ENCODE assay signal across 7 cellular contexts in the genomic region with DNA sequence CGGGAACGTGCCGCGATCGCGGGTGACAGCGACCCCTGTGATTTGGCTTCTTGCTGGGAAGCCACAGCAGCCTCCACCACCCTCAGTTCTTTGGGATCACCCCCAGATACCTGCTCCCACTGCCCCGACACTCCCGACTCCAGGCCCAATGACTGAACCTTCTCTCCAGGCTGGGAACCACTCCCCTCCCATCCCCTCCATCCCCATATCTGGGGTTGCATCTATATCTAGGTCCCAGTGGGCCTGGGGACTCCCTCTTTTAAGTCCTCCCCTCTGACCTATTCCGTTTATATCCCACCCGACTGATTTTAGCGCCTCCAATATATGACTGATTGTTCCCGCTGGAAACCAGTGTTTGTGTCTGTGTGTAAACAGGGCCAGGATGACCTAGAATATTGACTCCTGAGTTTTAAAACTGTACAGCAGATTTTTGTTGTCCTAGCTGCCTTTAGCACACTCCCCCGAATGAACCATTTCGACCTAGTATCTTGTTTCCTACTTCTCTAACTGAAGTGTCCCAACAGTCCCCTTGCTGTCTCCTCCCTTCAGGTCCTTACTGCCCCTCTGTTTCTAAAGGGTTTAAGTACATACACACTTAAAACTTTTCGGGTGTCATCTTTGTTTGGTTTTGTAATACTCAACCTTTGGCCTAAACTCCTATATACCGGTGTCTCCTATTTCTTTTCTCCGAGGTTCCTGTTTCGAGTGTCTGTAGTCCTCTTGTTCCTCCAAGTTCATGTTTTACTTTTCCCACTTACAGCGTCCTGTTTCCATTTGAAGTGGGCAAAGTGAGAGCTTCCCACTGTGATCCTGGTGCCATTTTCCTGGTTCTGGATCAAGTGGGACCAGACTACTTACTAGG. TPM values are rescaled to one million over a fixed set of nuclear protein-coding genes. Genes with fewer than 3 reads are reported as not detected.
DNase-seq lines count a peak whose midpoint lies in the region; ATAC-seq, FAIRE-seq and TF ChIP-seq lines count a peak whose summit lies in the region.

No MANE protein-coding gene starts in this region.

- no peak for FAIRE-seq in pancreas (lab: Jason Lieb, UNC)

- peak overlapping the region; percentile 74 to 78 for H3K27ac ChIP-seq in SK-N-SH (ENCODE audit: low read depth in 2 of 2, low read length in 1 of 2)
- H3K27ac ChIP-seq in pancreas, result peak overlapping the region; percentile 73 to 88 (median 85)

- TF ChIP-seq CTCF in HFF-Myc (IDR thresholded peaks at IDR 0.05; ENCODE audit: low read depth, low read length, missing control alignments), result no peak
- no peak; the same call in 1 of the 2 replicates for TF ChIP-seq CTCF in SK-N-SH (IDR thresholded peaks at IDR 0.05)
- TF ChIP-seq CTCF in fibroblast of mammary gland (conservative IDR thresholded peaks at IDR 0.05; ENCODE audit: control insufficient read depth, insufficient read depth, low read depth, low read length), result no peak
- no peak for TF ChIP-seq CTCF in pancreas (IDR thresholded peaks at IDR 0.05)

- POLR2A ChIA-PET in SK-N-SH (lab: Yijun Ruan, JAX), result interaction anchor here (0.9 to 1.5 kb wide), 4 partner anchors 28 to 132 kb away, joined by 3 to 7 read pairs (median 5); no protein-coding TSS in a partner anchor

- DNase-seq in HFF-Myc (ENCODE audit: extremely low read depth, low read depth), result no peak
- DNase-seq in SK-N-SH, result peak; percentile 55
- DNase-seq in fibroblast of mammary gland (ENCODE audit: low read depth), result no peak
- DNase-seq in pancreas, result no peak
- no peak for DNase-seq in NCI-H2107 (lab: John Stamatoyannopoulos, UW)
- DNase-seq in LoVo (ENCODE audit: low spot score), result no peak

- H3K9me3 ChIP-seq in SK-N-SH (no peaks in the 10 kb centered on the region), pancreas (no peaks in the 10 kb centered on the region)

- intact Hi-C loops in pancreas (cut with DNase I), result no loop called here

- ATAC-seq in pancreas (peak in 2 of 4 donors; percentile 1), GM21381 (IDR thresholded peaks at IDR 0.05; ENCODE audit: unreplicated experiment) (no peak)

- H3K4me3 ChIP-seq in HFF-Myc (replicated peaks; ENCODE audit: low read depth, low read length), result peak overlapping the region; percentile 74
- H3K4me3 ChIP-seq in SK-N-SH (ENCODE audit: low read depth in 2 of 2, low read length in 1 of 2), result peak overlapping the region; percentile 80 to 89
- peak overlapping the region; percentile 79 for H3K4me3 ChIP-seq in fibroblast of mammary gland (ENCODE audit: control insufficient read depth, low read depth, low read length)
- peak overlapping the region; percentile 55 to 98 (median 82) for H3K4me3 ChIP-seq in pancreas

- CTCF ChIA-PET in SK-N-SH (lab: Yijun Ruan, JAX), result interaction anchor here (0.6 to 5.5 kb wide), 26 partner anchors 8 to 251 kb away, joined by 3 to 56 read pairs (median 4); partner anchors contain the start of gene MIEN1

- H3K9me2 ChIP-seq in SK-N-SH, result no peaks in the 10 kb centered on the region

- no peaks in the 10 kb centered on the region for H3K27me3 ChIP-seq in SK-N-SH (ENCODE audit: insufficient read depth)
- no peaks in the 10 kb centered on the region for H3K27me3 ChIP-seq in pancreas

- H3K4me1 ChIP-seq in SK-N-SH (ENCODE audit: control insufficient read depth in 1 of 2, insufficient read depth in 2 of 2, low read depth in 1 of 2, low read length in 1 of 2) (peaks cover 8% of the 10 kb centered on the region in 2 experiments), pancreas (peaks cover 8 to 14% (median 12%) of the 10 kb centered on the region in 3 donors)

- TF ChIP-seq RAD21 in SK-N-SH (IDR thresholded peaks at IDR 0.05; ENCODE audit: low read length), result no peak

- H2AFZ ChIP-seq in SK-N-SH (ENCODE audit: low read depth), result no peak overlapping the region

- no peak for TF ChIP-seq EP300 in SK-N-SH (IDR thresholded peaks at IDR 0.05; ENCODE audit: borderline replicate concordance in 1 of 2, low read depth in 1 of 2, low read length in 1 of 2)

- peaks cover 14% of the 10 kb centered on the region for H3F3A ChIP-seq in SK-N-SH (replicated peaks; ENCODE audit: insufficient read depth)

- peak overlapping the region; percentile 97 for H3K9ac ChIP-seq in SK-N-SH

- H3K79me2 ChIP-seq in SK-N-SH (ENCODE audit: insufficient read depth), result peaks cover 54% of the 10 kb centered on the region

- peaks cover 22% of the 10 kb centered on the region for H4K20me1 ChIP-seq in SK-N-SH (ENCODE audit: insufficient read depth)

- WGBS in SK-N-SH (ENCODE audit: low lambda C conversion rate), result 4% methylated on average over 14 of the region's 20 CpGs
- WGBS in pancreas, 2 donors, result 2 to 3% methylated on average over 20 of the region's 20 CpGs

- peaks cover 21 to 22% of the 10 kb centered on the region in 2 experiments for H3K36me3 ChIP-seq in SK-N-SH (replicated peaks in 1 of 2; ENCODE audit: control insufficient read depth in 1 of 2, insufficient read depth in 2 of 2, low read length in 1 of 2)
- peaks cover 0 to 24% (median 21%) of the 10 kb centered on the region in 3 donors for H3K36me3 ChIP-seq in pancreas

- peak overlapping the region; percentile 94 for H3K4me2 ChIP-seq in SK-N-SH

TF ChIP-seq in SK-N-SH, 30 proteins besides CTCF, POLR2A, EP300 and RAD21:
- TF ChIP-seq CHD2 (IDR thresholded peaks at IDR 0.05; ENCODE audit: low read length, partially characterized antibody) (no peak), GABPA (IDR thresholded peaks at IDR 0.05; ENCODE audit: low read depth) (no peak), MEF2A (IDR thresholded peaks at IDR 0.05; ENCODE audit: borderline replicate concordance, low read depth) (no peak), PBX3 (IDR thresholded peaks at IDR 0.05) (no peak), NRF1 (IDR thresholded peaks at IDR 0.05; ENCODE audit: low read depth, low read length) (no peak)

RNA-seq across cellular contexts. Expression of gene PSMD3, which starts 0.8 kb away (rescaled TPM):
- 87.6 and 104 TPM in 2 replicates for polyA plus RNA-seq in SK-N-SH (2012; rRNA removed)
- polyA plus RNA-seq in SK-N-SH (2012; cell fraction: cytosol; rRNA removed), result 57.9 and 80.3 TPM in 2 replicates
- polyA plus RNA-seq in SK-N-SH (2012; cell fraction: nucleus; rRNA removed), result 104 and 122 TPM in 2 replicates
- 10 to 100 TPM; 34.2 to 43.5 (median 39.5) TPM for total RNA-seq in pancreas
- 10 to 100 TPM; 32.0 to 41.7 TPM for polyA plus RNA-seq in pancreas

RNA-seq across cellular contexts. Expression of gene GSDMA, which starts 18.6 kb away (rescaled TPM):
- not detected in 2 replicates for polyA plus RNA-seq in SK-N-SH (2012; rRNA removed)
- 0.01 and 0.03 TPM in 2 replicates for polyA plus RNA-seq in SK-N-SH (2012; cell fraction: cytosol; rRNA removed)
- not detected in 2 replicates for polyA plus RNA-seq in SK-N-SH (2012; cell fraction: nucleus; rRNA removed)
- under 1 TPM in 2 of 6 donors, not detected in 4; 0.09 to 0.73 TPM for total RNA-seq in pancreas
- polyA plus RNA-seq in pancreas, result not detected

RNA-seq across cellular contexts. Expression of gene CSF3, which starts 33.8 kb away (rescaled TPM):
- polyA plus RNA-seq in SK-N-SH (2012; rRNA removed), result not detected in 2 replicates
- 0.03 TPM in 1 of 2 replicates, not detected in the other for polyA plus RNA-seq in SK-N-SH (2012; cell fraction: cytosol; rRNA removed)
- not detected in 2 replicates for polyA plus RNA-seq in SK-N-SH (2012; cell fraction: nucleus; rRNA removed)
- total RNA-seq in pancreas, result under 1 TPM in 2 of 6 donors, not detected in 4; 0.16 to 0.20 TPM
- 1 to 10 TPM in 1 of 2 donors, under 1 TPM in 1; 0.27 to 3.5 TPM for polyA plus RNA-seq in pancreas

RNA-seq across cellular contexts. Expression of gene LRRC3C, which starts 53.9 kb away (rescaled TPM):
- polyA plus RNA-seq in SK-N-SH (2012; rRNA removed) (not detected in 2 replicates), pancreas (not detected)
- polyA plus RNA-seq in SK-N-SH (2012; cell fraction: cytosol; rRNA removed), result not detected in 2 replicates
- not detected in 2 replicates for polyA plus RNA-seq in SK-N-SH (2012; cell fraction: nucleus; rRNA removed)
- not detected for total RNA-seq in pancreas

RNA-seq across cellular contexts. Expression of gene ORMDL3, which starts 54.0 kb away (rescaled TPM):
- polyA plus RNA-seq in SK-N-SH (2012; rRNA removed) (27.8 and 38.5 TPM in 2 replicates), pancreas (10 to 100 TPM; 36.4 to 44.0 TPM)
- polyA plus RNA-seq in SK-N-SH (2012; cell fraction: cytosol; rRNA removed), result 28.1 and 30.4 TPM in 2 replicates
- polyA plus RNA-seq in SK-N-SH (2012; cell fraction: nucleus; rRNA removed), result 21.0 and 22.8 TPM in 2 replicates
- total RNA-seq in pancreas, result 10 to 100 TPM; 45.0 to 78.1 (median 61.6) TPM
